Comparison of ENCODE assay signal across 8 cellular contexts in the genomic region with DNA sequence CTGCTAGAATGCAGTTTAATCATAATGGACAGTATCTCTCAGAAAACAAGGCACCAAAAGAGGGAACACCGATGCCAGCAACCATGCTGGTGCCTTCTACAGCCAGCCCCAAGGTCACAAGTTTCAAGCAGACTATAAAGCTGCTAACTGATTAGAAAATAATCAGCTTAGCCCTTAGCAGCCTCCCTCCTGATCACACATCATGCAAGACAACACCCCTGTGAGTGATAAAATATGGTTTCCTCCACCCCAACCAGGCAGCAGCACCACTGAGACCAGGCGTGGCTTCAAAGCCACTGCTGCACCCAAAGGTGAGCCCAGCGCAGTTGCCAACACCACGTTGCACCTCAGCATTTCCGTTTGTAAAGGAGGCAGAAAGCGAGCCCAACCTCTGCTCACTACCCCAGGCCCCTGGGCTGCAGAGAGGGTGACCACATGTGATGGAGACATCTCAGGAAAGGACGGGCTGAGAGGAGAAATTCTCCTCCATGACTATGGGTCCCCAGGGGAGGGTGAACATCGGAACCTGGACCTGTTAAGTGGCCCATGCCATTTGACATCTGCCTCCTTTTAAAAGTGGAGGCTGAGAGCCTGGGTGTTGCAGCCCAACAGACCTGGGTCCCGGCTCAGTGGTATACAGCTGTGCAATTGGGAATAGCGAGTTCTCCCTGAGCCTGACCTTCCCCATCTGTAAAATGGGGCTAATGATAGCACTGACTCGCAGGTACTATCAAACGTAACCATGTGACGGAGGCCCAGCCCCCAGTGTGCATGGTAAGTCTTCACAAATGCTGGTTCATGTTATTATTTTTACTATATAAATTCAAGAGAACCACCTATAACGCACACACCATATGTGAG.
DNase-seq lines count a peak whose midpoint lies in the region; ATAC-seq and TF ChIP-seq lines count a peak whose summit lies in the region.

No MANE protein-coding gene starts in this region.

- no peaks in the 10 kb centered on the region for H3K27me3 Mint-ChIP-seq in stimulated activated memory B cell treated with anti-CD40 and anti-IgM and Interleukin-4, amounts not matched to agents 10 μg/mL and 1 μg/mL and 100 μg/mL, for 72 hours

- H3K36me3 ChIP-seq in OCI-LY3 (replicated peaks; ENCODE audit: low read depth, low read length) = peaks cover 2% of the 10 kb centered on the region

- no peaks in the 10 kb centered on the region for H3K9me3 ChIP-seq in OCI-LY3 (ENCODE audit: insufficient read depth, low read length)

- H3K27me3 ChIP-seq in OCI-LY3 (ENCODE audit: low read depth, low read length) (peaks cover 7% of the 10 kb centered on the region; the same call in 1 of the 2 replicates), layer of hippocampus (ENCODE audit: control insufficient read depth, insufficient read depth, low read length) (no peaks in the 10 kb centered on the region)

- H3K4me1 Mint-ChIP-seq in stimulated activated memory B cell treated with anti-CD40 and anti-IgM and Interleukin-4, amounts not matched to agents 10 μg/mL and 1 μg/mL and 100 μg/mL, for 72 hours = peaks cover 57% of the 10 kb centered on the region

- H4K20me1 ChIP-seq in OCI-LY3 (ENCODE audit: insufficient read depth, low read length) = 0 out of 2 replicates have a peak, but pooled peaks cover under 1% of the 10 kb centered on the region

- H2AFZ ChIP-seq in OCI-LY3 (ENCODE audit: low read depth, low read length) = no peak overlapping the region

- H3K27ac ChIP-seq in OCI-LY3 (ENCODE audit: low read length) = no peak overlapping the region
- H3K27ac ChIP-seq in layer of hippocampus (ENCODE audit: low read depth, low read length) = peak overlapping the region; percentile 53

- H3K4me3 Mint-ChIP-seq in stimulated activated memory B cell treated with anti-CD40 and anti-IgM and Interleukin-4, amounts not matched to agents 10 μg/mL and 1 μg/mL and 100 μg/mL, for 72 hours = no peak overlapping the region

- H3K36me3 Mint-ChIP-seq in stimulated activated memory B cell treated with anti-CD40 and anti-IgM and Interleukin-4, amounts not matched to agents 10 μg/mL and 1 μg/mL and 100 μg/mL, for 72 hours = no peaks in the 10 kb centered on the region

- peak; percentile 54 for DNase-seq in activated gamma-delta T cell treated with anti-CD3 and anti-CD28 coated beads, Interleukin-2, amount 50 U/mL, for 16 hours (ENCODE audit: low read depth)
- no peak for DNase-seq in globus pallidus (ENCODE audit: low spot score)
- DNase-seq in UCSD-AML1 (lab: John Stamatoyannopoulos, UW; ENCODE audit: unreplicated experiment) = no peak

- H3K27ac Mint-ChIP-seq in stimulated activated memory B cell treated with anti-CD40 and anti-IgM and Interleukin-4, amounts not matched to agents 10 μg/mL and 1 μg/mL and 100 μg/mL, for 72 hours = peak overlapping the region; percentile 72

- no peak for ATAC-seq in stimulated activated memory B cell treated with anti-CD40 and anti-IgM and Interleukin-4, amounts not matched to agents 10 μg/mL and 1 μg/mL and 100 μg/mL, for 72 hours
- no peak for ATAC-seq in HG02763 (IDR thresholded peaks at IDR 0.05; ENCODE audit: unreplicated experiment)
- no peak for ATAC-seq in GM21526 (IDR thresholded peaks at IDR 0.05; ENCODE audit: low FRiP score, unreplicated experiment)

- no peak overlapping the region for H3K4me3 ChIP-seq in OCI-LY3 (ENCODE audit: low read length)

- no peak overlapping the region for H3K9ac ChIP-seq in OCI-LY3 (ENCODE audit: low read length)

- H3K9me3 Mint-ChIP-seq in stimulated activated memory B cell treated with anti-CD40 and anti-IgM and Interleukin-4, amounts not matched to agents 10 μg/mL and 1 μg/mL and 100 μg/mL, for 72 hours = no peaks in the 10 kb centered on the region

- no peaks in the 10 kb centered on the region for H3K79me2 ChIP-seq in OCI-LY3 (ENCODE audit: low read length)

- H3K4me1 ChIP-seq in OCI-LY3 (ENCODE audit: low read length) = peaks cover 40% of the 10 kb centered on the region

- no peak for TF ChIP-seq CTCF in OCI-LY3 (IDR thresholded peaks at IDR 0.05; ENCODE audit: low read depth, low read length)

- peak overlapping the region; percentile 1 for H3K4me2 ChIP-seq in OCI-LY3 (ENCODE audit: low read length)
